10 cellular contexts compared by ENCODE assay signal in genomic region chr15:51093488-51093864, GRCh38. TPM values are rescaled to one million over a fixed set of nuclear protein-coding genes. Genes with fewer than 3 reads are reported as not detected.
A peak's percentile ranks its signal among the peaks of the same experiment; 100 is the strongest.
DNase-seq lines count a peak whose midpoint lies in the region; FAIRE-seq and TF ChIP-seq lines count a peak whose summit lies in the region.
"Had no signal": no experiment of that assay in that cellular context is flagged by ENCODE, and none has a peak within 500 bp of the region (broad histone marks: within the 10 kb centered on the region; RNA-seq: fewer than 3 reads in every experiment).

No MANE protein-coding gene starts in this region.

- H3K9me2 ChIP-seq in OCI-LY7 (ENCODE audit: insufficient read depth, low read length): no peaks in the 10 kb centered on the region

- H3K56ac ChIP-seq in H1 (replicated peaks; ENCODE audit: insufficient read length, low read depth, low read length): no peak overlapping the region

- TF ChIP-seq CTCF in H1 (IDR thresholded peaks at IDR 0.05; ENCODE audit: control extremely low read depth in 1 of 3, insufficient read depth in 1 of 3, low read depth in 1 of 3, low read length in 3 of 3): no peak
- no peak for TF ChIP-seq CTCF in tibial artery (IDR thresholded peaks at IDR 0.05)
- no peak for TF ChIP-seq CTCF in OCI-LY7 (conservative IDR thresholded peaks at IDR 0.05; ENCODE audit: low read length)

- CTCF ChIA-PET in H1 (lab: Charles Lee; ENCODE audit: partially characterized antibody) (no interaction called here), OCI-LY7 (lab: Charles Lee; ENCODE audit: unreplicated experiment) (no interaction called here)

- H3K4me2 ChIP-seq in H1 (ENCODE audit: insufficient read depth in 1 of 2, low read depth in 2 of 2, low read length in 2 of 2) (peak overlapping the region; percentile 90 to 95), OCI-LY7 (ENCODE audit: low read length) (no peak overlapping the region)

- H3K36me3 Mint-ChIP-seq in T-helper 1 cell treated with Interleukin-12 subunit alpha and Interleukin-12 subunit beta and Interleukin-4 antibody, amounts not matched to agents 30 μg/mL and 1 μg/mL, for 36 hours (ENCODE audit: low read depth): no peaks in the 10 kb centered on the region

- TF ChIP-seq RAD21 in H1 (IDR thresholded peaks at IDR 0.05 in 1 of 2, conservative IDR thresholded peaks at IDR 0.05 in 1 of 2; ENCODE audit: low read depth in 2 of 2, low read length in 2 of 2): no peak

- TF ChIP-seq POLR2A in H1 (IDR thresholded peaks at IDR 0.05; ENCODE audit: control extremely low read depth in 1 of 2, low read depth in 2 of 2, low read length in 2 of 2): no peak

- no peak overlapping the region for H2BK20ac ChIP-seq in H1 (ENCODE audit: low read length)

- FAIRE-seq in H1 (lab: Jason Lieb, UNC): no peak

- H3K4ac ChIP-seq in H1 (replicated peaks; ENCODE audit: insufficient read length, low read depth, low read length): no peak overlapping the region

- H3K4me1 ChIP-seq in H1 (replicated peaks in 1 of 4; ENCODE audit: control insufficient read depth in 3 of 4, insufficient read depth in 4 of 4, low read length in 3 of 4) (peaks cover 0 to 4% (median under 1%) of the 10 kb centered on the region in 4 experiments; a peak in 4 of 7 replicates), muscle layer of duodenum (ENCODE audit: control insufficient read depth in 1 of 2, insufficient read depth in 2 of 2, low read length in 2 of 2) (peaks cover 0 to 25% of the 10 kb centered on the region in 2 donors), tibial artery (peaks cover 0 to 79% (median 29%) of the 10 kb centered on the region in 4 donors), OCI-LY7 (ENCODE audit: insufficient read depth, low read length, poor library complexity, severe bottlenecking) (no peaks in the 10 kb centered on the region)

- H3K4me3 Mint-ChIP-seq in T-helper 1 cell treated with Interleukin-12 subunit alpha and Interleukin-12 subunit beta and Interleukin-4 antibody, amounts not matched to agents 30 μg/mL and 1 μg/mL, for 36 hours: peak overlapping the region; percentile 28

- H3K14ac ChIP-seq in H1 (ENCODE audit: insufficient read length): no peak overlapping the region

- H3K36me3 ChIP-seq in H1 (ENCODE audit: control insufficient read depth in 2 of 4, insufficient read depth in 4 of 4, low read length in 3 of 4) (no peaks in the 10 kb centered on the region; a peak in 1 of 8 replicates), muscle layer of duodenum (ENCODE audit: control insufficient read depth in 1 of 2, insufficient read depth in 2 of 2, low read length in 2 of 2) (no peaks in the 10 kb centered on the region), tibial artery (no peaks in the 10 kb centered on the region), OCI-LY7 (ENCODE audit: insufficient read depth, low read length) (no peaks in the 10 kb centered on the region)

- peaks cover 5% of the 10 kb centered on the region for H3K23me2 ChIP-seq in H1 (ENCODE audit: low read depth, low read length)

- POLR2A ChIA-PET in H1 (lab: Charles Lee; ENCODE audit: partially characterized antibody) (interaction anchor here (0.9 kb wide), 1 partner anchor 16 kb away, joined by 4 read pairs; no protein-coding TSS in a partner anchor), OCI-LY7 (lab: Charles Lee) (no interaction called here)

- H3K27ac Mint-ChIP-seq in T-helper 1 cell treated with Interleukin-12 subunit alpha and Interleukin-12 subunit beta and Interleukin-4 antibody, amounts not matched to agents 30 μg/mL and 1 μg/mL, for 36 hours: no peak overlapping the region

- H2AFZ ChIP-seq in H1 (ENCODE audit: low read length): no peak overlapping the region
- no peak overlapping the region for H2AFZ ChIP-seq in OCI-LY7 (ENCODE audit: low read length)

- H3K27me3 Mint-ChIP-seq in T-helper 1 cell treated with Interleukin-12 subunit alpha and Interleukin-12 subunit beta and Interleukin-4 antibody, amounts not matched to agents 30 μg/mL and 1 μg/mL, for 36 hours (ENCODE audit: low read depth): peaks cover 87% of the 10 kb centered on the region

- H3K9ac ChIP-seq in H1 (replicated peaks in 1 of 4; ENCODE audit: extremely low read depth in 1 of 4, low read depth in 3 of 4, low read length in 3 of 4): no peak overlapping the region

- no peaks in the 10 kb centered on the region for H3K9me3 Mint-ChIP-seq in T-helper 1 cell treated with Interleukin-12 subunit alpha and Interleukin-12 subunit beta and Interleukin-4 antibody, amounts not matched to agents 30 μg/mL and 1 μg/mL, for 36 hours

- H4K20me1 ChIP-seq in H1 (replicated peaks in 1 of 2; ENCODE audit: control insufficient read depth in 1 of 2, insufficient read depth in 2 of 2, low read length in 2 of 2) (peaks cover 0 to 4% of the 10 kb centered on the region in 2 experiments), OCI-LY7 (ENCODE audit: insufficient read depth, low read length) (no peaks in the 10 kb centered on the region)

- peak overlapping the region; percentile 42; the same call in 1 of the 2 replicates for H4K8ac ChIP-seq in H1 (ENCODE audit: extremely low read depth, insufficient read depth, low read length)

- H3K4me3 ChIP-seq in H1 (ENCODE audit: extremely low read depth in 1 of 4, insufficient read depth in 2 of 4, low read depth in 3 of 4, low read length in 4 of 4) (peak overlapping the region; percentile 49 to 69 (median 60)), muscle layer of duodenum (ENCODE audit: low read depth in 1 of 2, low read length in 2 of 2) (peak overlapping the region; percentile 35 to 70), tibial artery (peak overlapping the region; percentile 88 to 92), OCI-LY7 (ENCODE audit: low read depth, low read length, poor library complexity, severe bottlenecking) (no peak overlapping the region)

- H2BK12ac ChIP-seq in H1 (ENCODE audit: low read depth, low read length): no peak overlapping the region

- H3K27ac ChIP-seq in H1 (ENCODE audit: low read depth, low read length) (no peak overlapping the region), muscle layer of duodenum (ENCODE audit: low read length) (no peak overlapping the region), tibial artery (peak overlapping the region; percentile 91 to 95), OCI-LY7 (ENCODE audit: low read depth, low read length, poor library complexity, severe bottlenecking) (no peak overlapping the region)

- H3K27me3 ChIP-seq in H1 (replicated peaks in 1 of 4; ENCODE audit: control insufficient read depth in 3 of 4, extremely low read depth in 1 of 4, insufficient read depth in 3 of 4, low read length in 3 of 4): peaks cover 16 to 48% (median 39%) of the 10 kb centered on the region in 4 experiments
- H3K27me3 ChIP-seq in muscle layer of duodenum (ENCODE audit: low read depth, low read length): peaks cover 8% of the 10 kb centered on the region
- H3K27me3 ChIP-seq in tibial artery: no peaks in the 10 kb centered on the region

- no peak for DNase-seq in T-helper 1 cell
- DNase-seq in H1 (ENCODE audit: low read depth in 1 of 2, low spot score in 2 of 2): peak in 1 of 2 experiments; percentile 54
- no peak for DNase-seq in tibial artery
- no peak for DNase-seq in NCI-H2107 (lab: John Stamatoyannopoulos, UW)
- no peak for DNase-seq in HuH-7 (ENCODE audit: low spot score)
- DNase-seq in OCI-LY7 (ENCODE audit: low spot score): no peak
- DNase-seq: activated effector memory CD4-positive, alpha-beta T cell treated with Interleukin-2 at 50 U/mL for 16 hours; SIG-M5 had no signal

- no peak overlapping the region for H2BK5ac ChIP-seq in H1 (ENCODE audit: low read depth, low read length)

- no TSS peak for BruUV-seq in OCI-LY7 (replicated peaks; lab: Mats Ljungman, UMichigan)

- no peaks in the 10 kb centered on the region for H3K79me1 ChIP-seq in H1 (ENCODE audit: low read depth, low read length)

- no peak overlapping the region for H2AK5ac ChIP-seq in H1 (ENCODE audit: low read depth, low read length)

- H3K23ac ChIP-seq in H1 (ENCODE audit: insufficient read length): no peak overlapping the region

- H2BK15ac ChIP-seq in H1 (ENCODE audit: low read length): no peak overlapping the region

- WGBS in H1 (ENCODE audit: extremely low coverage in 1 of 2, insufficient coverage in 1 of 2, insufficient read length in 1 of 2, insufficient replicate concordance in 2 of 2, low coverage in 1 of 2, low lambda C conversion rate in 2 of 2, missing lambda C conversion rate in 1 of 2), 2 experiments: 34% methylated on average over 21 of the region's 21 CpGs; no CpG with 5 or more reads in 1 of the 2 experiments

- H3K4me1 Mint-ChIP-seq in T-helper 1 cell treated with Interleukin-12 subunit alpha and Interleukin-12 subunit beta and Interleukin-4 antibody, amounts not matched to agents 30 μg/mL and 1 μg/mL, for 36 hours (ENCODE audit: low read depth): peaks cover 2% of the 10 kb centered on the region

- H3K79me2 ChIP-seq in H1 (ENCODE audit: control insufficient read depth in 1 of 2, insufficient read depth in 2 of 2, low read length in 2 of 2): no peaks in the 10 kb centered on the region
- H3K79me2 ChIP-seq in OCI-LY7 (ENCODE audit: insufficient read depth, low read depth, low read length): no peaks in the 10 kb centered on the region

- H4K91ac ChIP-seq in H1 (replicated peaks; ENCODE audit: insufficient read length, low read length): no peak overlapping the region

- no peaks in the 10 kb centered on the region for H3K9me3 ChIP-seq in H1 (ENCODE audit: insufficient read depth in 2 of 2, low read depth in 1 of 2, low read length in 1 of 2)
- H3K9me3 ChIP-seq in muscle layer of duodenum (ENCODE audit: control insufficient read depth in 1 of 2, low read length in 2 of 2): no peaks in the 10 kb centered on the region
- H3K9me3 ChIP-seq in tibial artery: no peaks in the 10 kb centered on the region
- no peaks in the 10 kb centered on the region for H3K9me3 ChIP-seq in OCI-LY7 (ENCODE audit: low read length)

- H3K18ac ChIP-seq in H1 (ENCODE audit: extremely low read depth, low read length): no peak overlapping the region

- H2BK120ac ChIP-seq in H1 (replicated peaks; ENCODE audit: low read depth, low read length): no peak overlapping the region

- no peak for TF ChIP-seq EP300 in H1 (IDR thresholded peaks at IDR 0.05; ENCODE audit: borderline replicate concordance in 1 of 2, low read depth in 2 of 2, low read length in 2 of 2)

- intact Hi-C loops in tibial artery (cut with DNase I; ENCODE audit: low total_unique reads) (no loop called here), OCI-LY7 (cut with micrococcal nuclease; ENCODE audit: unreplicated experiment) (no loop called here)

- H4K5ac ChIP-seq in H1 (ENCODE audit: insufficient read length, low read depth, low read length): no peak overlapping the region

RNA-seq across cellular contexts. Expression of gene TNFAIP8L3, which starts 1.2 kb away (rescaled TPM):
- 0.27 and 0.67 TPM in 2 replicates for total RNA-seq in H1 (2021; fragmentation: NEBNext Ultra II Directional; extraction: Animal tissue kit (Norgen Biotek cat#: 25700))
- polyA plus RNA-seq in H1 (2011; rRNA removed): 0.16 and 0.23 TPM in 2 replicates
- 0.21 TPM for polyA plus RNA-seq in H1 (2011; cell fraction: cytosol; rRNA removed)
- polyA plus RNA-seq in H1 (2011; cell fraction: nucleus; rRNA removed): 0.16 TPM
- polyA plus RNA-seq in H1 (2012, experiment 1 of 2): 0.34 to 0.62 TPM (median 0.47 TPM) in 4 replicates
- 0.62 TPM for polyA plus RNA-seq in H1 (2012, experiment 2 of 2)
- polyA plus RNA-seq in H1 (2013, experiment 1 of 2): 0.18 TPM
- 0.22 TPM for polyA plus RNA-seq in H1 (2013, experiment 2 of 2)
- 0.19 and 0.68 TPM in 2 replicates for polyA minus RNA-seq in H1 (2011; rRNA and poly(A)+ RNA removed)
- polyA minus RNA-seq in H1 (2011; cell fraction: cytosol; rRNA and poly(A)+ RNA removed): not detected
- not detected for polyA minus RNA-seq in H1 (2011; cell fraction: nucleus; rRNA and poly(A)+ RNA removed)
- not detected in 2 replicates for total RNA-seq in OCI-LY7 (2014; rRNA removed; shearing (Covaris generic))
- not detected in 2 replicates for total RNA-seq in OCI-LY7 (2022)

Comparison
In these comparisons a context has a peak if more than half of its experiments do, and no peak if none do; other contexts are left out.
1. H3K27ac ChIP-seq: peak in tibial artery (2 of 2); none in H1 (single experiment), muscle layer of duodenum (single experiment) and OCI-LY7 (single experiment).